17 cellular contexts compared by ENCODE assay signal in genomic region chr16:1126044-1126443, GRCh38. TPM values are rescaled to one million over a fixed set of nuclear protein-coding genes. Genes with fewer than 3 reads are reported as not detected.
"Had no signal": no experiment of that assay in that cellular context is flagged by ENCODE, and none has a peak within 500 bp of the region (broad histone marks: within the 10 kb centered on the region; RNA-seq: fewer than 3 reads in every experiment).

No MANE protein-coding gene starts in this region.

- H3K27me3 Mint-ChIP-seq: naive thymus-derived CD8-positive, alpha-beta T cell; progenitor cell of endocrine pancreas had no signal

- H3K4me3 Mint-ChIP-seq: memory B cell; naive thymus-derived CD8-positive, alpha-beta T cell; nephron; neural progenitor cell; stimulated activated naive B cell treated with anti-CD40 and anti-IgM and Interleukin-4, amounts not matched to agents 10 μg/mL and 1 μg/mL and 100 μg/mL, for 72 hours had no signal

- H3K9me3 Mint-ChIP-seq: memory B cell; naive thymus-derived CD8-positive, alpha-beta T cell; nephron; neural progenitor cell; stimulated activated naive B cell treated with anti-CD40 and anti-IgM and Interleukin-4, amounts not matched to agents 10 μg/mL and 1 μg/mL and 100 μg/mL, for 72 hours had no signal

- H3K27ac Mint-ChIP-seq: memory B cell; nephron; neural progenitor cell; progenitor cell of endocrine pancreas; stimulated activated naive B cell treated with anti-CD40 and anti-IgM and Interleukin-4, amounts not matched to agents 10 μg/mL and 1 μg/mL and 100 μg/mL, for 72 hours had no signal

- DNase-seq: islet precursor cell; left ventricle myocardium superior; right lobe of liver; stimulated activated naive B cell treated with anti-CD40 and anti-IgM and Interleukin-4, amounts not matched to agents 10 μg/mL and 1 μg/mL and 100 μg/mL, for 72 hours; testis; thyroid gland had no signal

- H3K4me1 Mint-ChIP-seq: memory B cell; nephron; stimulated activated naive B cell treated with anti-CD40 and anti-IgM and Interleukin-4, amounts not matched to agents 10 μg/mL and 1 μg/mL and 100 μg/mL, for 72 hours had no signal

- ATAC-seq: left lobe of liver; left ventricle myocardium superior; right lobe of liver; stimulated activated naive CD8-positive, alpha-beta T cell treated with anti-CD3 and anti-CD28 coated beads, Interleukin-15, Interleukin-2, amounts not matched to agents 100 U/mL and 50 U/mL, for 24 hours had no signal

- H3K36me3 Mint-ChIP-seq: memory B cell; naive thymus-derived CD8-positive, alpha-beta T cell; neural progenitor cell; stimulated activated naive B cell treated with anti-CD40 and anti-IgM and Interleukin-4, amounts not matched to agents 10 μg/mL and 1 μg/mL and 100 μg/mL, for 72 hours had no signal

RNA-seq across cellular contexts. Expression of gene C1QTNF8, which starts 30.0 kb away (rescaled TPM):
- polyA plus RNA-seq: hepatocyte; naive thymus-derived CD8-positive, alpha-beta T cell; ovary; stomach; urinary bladder had no signal

RNA-seq across cellular contexts. Expression of gene SSTR5, which starts 53.5 kb away (rescaled TPM):
- polyA plus RNA-seq: naive thymus-derived CD8-positive, alpha-beta T cell; ovary had no signal
